In the genomic region with DNA sequence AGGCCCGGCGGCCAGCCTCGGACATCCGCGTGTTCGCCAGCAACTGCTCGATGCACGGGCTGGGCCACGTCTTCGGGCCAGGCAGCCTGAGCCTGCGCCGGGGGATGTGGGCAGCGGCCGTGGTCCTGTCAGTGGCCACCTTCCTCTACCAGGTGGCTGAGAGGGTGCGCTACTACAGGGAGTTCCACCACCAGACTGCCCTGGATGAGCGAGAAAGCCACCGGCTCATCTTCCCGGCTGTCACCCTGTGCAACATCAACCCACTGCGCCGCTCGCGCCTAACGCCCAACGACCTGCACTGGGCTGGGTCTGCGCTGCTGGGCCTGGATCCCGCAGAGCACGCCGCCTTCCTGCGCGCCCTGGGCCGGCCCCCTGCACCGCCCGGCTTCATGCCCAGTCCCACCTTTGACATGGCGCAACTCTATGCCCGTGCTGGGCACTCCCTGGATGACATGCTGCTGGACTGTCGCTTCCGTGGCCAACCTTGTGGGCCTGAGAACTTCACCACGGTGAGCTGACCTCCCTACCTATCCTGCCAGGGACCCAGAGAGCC, we compare ENCODE assay signal across 1 cellular context.
TF ChIP-seq lines count a peak whose summit lies in the region.

No MANE protein-coding gene starts in this region.

TF ChIP-seq in GM12878, 131 proteins besides CTCF, POLR2A, EP300 and RAD21:
- TF ChIP-seq FOXK2 (IDR thresholded peaks at IDR 0.05) (no peak), FOXM1 (IDR thresholded peaks at IDR 0.05; ENCODE audit: low read depth, low read length) (no peak), PAX5 (IDR thresholded peaks at IDR 0.05; ENCODE audit: borderline replicate concordance, low read depth, low read length) (no peak), IKZF1 (conservative IDR thresholded peaks at IDR 0.05) (no peak), TAF1 (IDR thresholded peaks at IDR 0.05; ENCODE audit: borderline replicate concordance, low read depth, low read length) (no peak), SREBF1 (IDR thresholded peaks at IDR 0.05; ENCODE audit: low read length) (no peak), ZNF384 (IDR thresholded peaks at IDR 0.05; ENCODE audit: borderline replicate concordance, low read depth, low read length) (no peak), NR2C2 (IDR thresholded peaks at IDR 0.05; ENCODE audit: borderline replicate concordance, control insufficient read depth, insufficient read length, low read depth) (no peak), STAT1 (conservative IDR thresholded peaks at IDR 0.05) (no peak), POU2F2 (IDR thresholded peaks at IDR 0.05; ENCODE audit: borderline replicate concordance, low read depth, low read length) (no peak), ZNF622 (IDR thresholded peaks at IDR 0.05) (no peak), SREBF2 (IDR thresholded peaks at IDR 0.05; ENCODE audit: low read length) (no peak)
